In genomic region chr4:43369036-43369594, GRCh38 we compare ENCODE assay signal across 2 cellular contexts.
TF ChIP-seq lines count a peak whose summit lies in the region.

No MANE protein-coding gene starts in this region.

TF ChIP-seq in SK-N-SH, 30 proteins besides CTCF, POLR2A, EP300 and RAD21 (continued from another document):
- TF ChIP-seq IRF3 (IDR thresholded peaks at IDR 0.05; ENCODE audit: low read depth, low read length) (no peak), MXI1 (IDR thresholded peaks at IDR 0.05; ENCODE audit: low read depth, low read length) (no peak), REST (IDR thresholded peaks at IDR 0.05; ENCODE audit: low read depth, low read length) (no peak), FOXJ3 (CRISPR knock-in tag; IDR thresholded peaks at IDR 0.05) (no peak), EZH2phosphoT487 (IDR thresholded peaks at IDR 0.05; ENCODE audit: borderline replicate concordance, low read depth) (no peak), POLR2AphosphoS5 (IDR thresholded peaks at IDR 0.05; ENCODE audit: low read depth, low read length) (no peak), GABPA (IDR thresholded peaks at IDR 0.05; ENCODE audit: low read depth) (no peak), FOSL2 (IDR thresholded peaks at IDR 0.05; ENCODE audit: borderline replicate concordance, low read depth) (no peak), CHD2 (IDR thresholded peaks at IDR 0.05; ENCODE audit: low read length, partially characterized antibody) (no peak), MEF2A (IDR thresholded peaks at IDR 0.05; ENCODE audit: borderline replicate concordance, low read depth) (no peak), RFX5 (IDR thresholded peaks at IDR 0.05; ENCODE audit: low read length) (no peak), SIN3A (IDR thresholded peaks at IDR 0.05; ENCODE audit: borderline replicate concordance, low read depth, low read length) (no peak), SMC3 (IDR thresholded peaks at IDR 0.05; ENCODE audit: low read depth, low read length) (no peak), TCF12 (IDR thresholded peaks at IDR 0.05) (no peak), YY1 (IDR thresholded peaks at IDR 0.05; ENCODE audit: low read depth) (no peak)
- TF ChIP-seq, protein P1, sequence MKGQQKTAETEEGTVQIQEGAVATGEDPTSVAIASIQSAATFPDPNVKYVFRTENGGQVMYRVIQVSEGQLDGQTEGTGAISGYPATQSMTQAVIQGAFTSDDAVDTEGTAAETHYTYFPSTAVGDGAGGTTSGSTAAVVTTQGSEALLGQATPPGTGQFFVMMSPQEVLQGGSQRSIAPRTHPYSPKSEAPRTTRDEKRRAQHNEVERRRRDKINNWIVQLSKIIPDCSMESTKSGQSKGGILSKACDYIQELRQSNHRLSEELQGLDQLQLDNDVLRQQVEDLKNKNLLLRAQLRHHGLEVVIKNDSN (IDR thresholded peaks at IDR 0.05; ENCODE audit: borderline replicate concordance, low read depth) = no peak

TF ChIP-seq in SK-N-SH treated with all-trans-retinoic acid at 6 μM for 48 hours, 23 proteins besides CTCF, POLR2A, EP300 and RAD21 (continued from another document):
- TF ChIP-seq, protein P2, sequence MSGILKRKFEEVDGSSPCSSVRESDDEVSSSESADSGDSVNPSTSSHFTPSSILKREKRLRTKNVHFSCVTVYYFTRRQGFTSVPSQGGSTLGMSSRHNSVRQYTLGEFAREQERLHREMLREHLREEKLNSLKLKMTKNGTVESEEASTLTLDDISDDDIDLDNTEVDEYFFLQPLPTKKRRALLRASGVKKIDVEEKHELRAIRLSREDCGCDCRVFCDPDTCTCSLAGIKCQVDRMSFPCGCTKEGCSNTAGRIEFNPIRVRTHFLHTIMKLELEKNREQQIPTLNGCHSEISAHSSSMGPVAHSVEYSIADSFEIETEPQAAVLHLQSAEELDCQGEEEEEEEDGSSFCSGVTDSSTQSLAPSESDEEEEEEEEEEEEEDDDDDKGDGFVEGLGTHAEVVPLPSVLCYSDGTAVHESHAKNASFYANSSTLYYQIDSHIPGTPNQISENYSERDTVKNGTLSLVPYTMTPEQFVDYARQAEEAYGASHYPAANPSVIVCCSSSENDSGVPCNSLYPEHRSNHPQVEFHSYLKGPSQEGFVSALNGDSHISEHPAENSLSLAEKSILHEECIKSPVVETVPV (CRISPR knock-in tag; IDR thresholded peaks at IDR 0.05) = no peak
- TF ChIP-seq ZNF70 (CRISPR knock-in tag; IDR thresholded peaks at IDR 0.05) (no peak), SNAI2 (CRISPR knock-in tag; IDR thresholded peaks at IDR 0.05) (no peak), GLIS3 (CRISPR knock-in tag; IDR thresholded peaks at IDR 0.05) (no peak), ARNTL (CRISPR knock-in tag; IDR thresholded peaks at IDR 0.05; ENCODE audit: borderline replicate concordance, low read depth) (no peak), ZC3H10 (CRISPR knock-in tag; IDR thresholded peaks at IDR 0.05) (no peak), BACH2 (CRISPR knock-in tag; IDR thresholded peaks at IDR 0.05; ENCODE audit: borderline replicate concordance) (no peak), CSDC2 (CRISPR knock-in tag; IDR thresholded peaks at IDR 0.05) (no peak), PPARA (CRISPR knock-in tag; IDR thresholded peaks at IDR 0.05; ENCODE audit: borderline replicate concordance) (no peak), PATZ1 (CRISPR knock-in tag; IDR thresholded peaks at IDR 0.05; ENCODE audit: borderline replicate concordance) (no peak), ZFP30 (CRISPR knock-in tag; IDR thresholded peaks at IDR 0.05) (no peak)
- TF ChIP-seq, protein P3, sequence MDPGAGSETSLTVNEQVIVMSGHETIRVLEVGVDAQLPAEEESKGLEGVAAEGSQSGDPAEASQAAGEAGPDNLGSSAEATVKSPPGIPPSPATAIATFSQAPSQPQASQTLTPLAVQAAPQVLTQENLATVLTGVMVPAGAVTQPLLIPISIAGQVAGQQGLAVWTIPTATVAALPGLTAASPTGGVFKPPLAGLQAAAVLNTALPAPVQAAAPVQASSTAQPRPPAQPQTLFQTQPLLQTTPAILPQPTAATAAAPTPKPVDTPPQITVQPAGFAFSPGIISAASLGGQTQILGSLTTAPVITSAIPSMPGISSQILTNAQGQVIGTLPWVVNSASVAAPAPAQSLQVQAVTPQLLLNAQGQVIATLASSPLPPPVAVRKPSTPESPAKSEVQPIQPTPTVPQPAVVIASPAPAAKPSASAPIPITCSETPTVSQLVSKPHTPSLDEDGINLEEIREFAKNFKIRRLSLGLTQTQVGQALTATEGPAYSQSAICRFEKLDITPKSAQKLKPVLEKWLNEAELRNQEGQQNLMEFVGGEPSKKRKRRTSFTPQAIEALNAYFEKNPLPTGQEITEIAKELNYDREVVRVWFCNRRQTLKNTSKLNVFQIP (CRISPR knock-in tag; IDR thresholded peaks at IDR 0.05; ENCODE audit: borderline replicate concordance, low read depth) = no peak
